Comparison of ENCODE assay signal across 2 cellular contexts in the genomic region with DNA sequence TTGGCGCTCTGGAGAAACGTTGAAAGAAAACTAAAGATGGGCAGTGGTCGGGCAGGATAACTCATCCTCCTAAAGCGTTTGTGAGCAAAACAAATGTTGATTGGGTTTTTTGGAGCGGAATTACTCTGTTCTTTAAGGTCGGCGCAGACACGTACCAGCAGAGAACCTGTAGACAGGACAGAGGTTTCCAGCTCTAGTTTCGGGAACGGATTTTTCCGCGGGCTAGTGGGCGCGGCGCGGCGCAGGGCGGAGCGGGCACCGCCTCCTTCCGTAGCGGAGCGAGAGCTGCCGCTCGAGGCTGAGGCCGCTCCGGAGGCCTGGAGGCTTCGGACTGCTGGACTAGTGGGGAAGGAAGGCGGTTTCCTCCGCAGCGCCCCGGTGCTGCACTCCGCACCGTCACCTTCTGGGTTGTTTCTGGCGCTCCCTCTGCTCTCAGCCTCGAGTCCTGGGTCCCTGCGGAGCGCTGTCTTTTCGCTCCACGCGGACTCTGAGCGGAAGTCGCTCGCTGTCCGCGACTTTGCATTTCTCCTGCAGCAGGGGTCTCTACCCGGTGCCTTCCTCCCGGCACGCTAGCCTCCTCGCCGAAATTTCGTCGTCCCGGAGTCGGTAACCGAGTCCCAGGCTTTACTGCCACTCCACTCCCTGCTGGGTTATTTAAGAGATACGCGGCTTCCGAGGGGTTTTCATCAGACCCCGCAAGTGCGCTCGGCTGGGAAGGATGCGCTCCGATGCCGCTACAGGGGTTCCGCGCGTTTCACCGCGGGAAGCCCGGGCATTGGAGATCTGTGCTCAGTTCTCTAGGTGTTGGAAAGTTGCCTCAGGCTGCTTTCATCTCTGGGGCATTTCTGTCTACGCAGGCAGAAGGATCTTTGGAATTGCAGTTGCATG.
A peak's percentile ranks its signal among the peaks of the same experiment; 100 is the strongest.
TF ChIP-seq lines count a peak whose summit lies in the region.

No MANE protein-coding gene starts in this region.

TF ChIP-seq in A549, 52 proteins besides CTCF, POLR2A, EP300 and RAD21:
- TF ChIP-seq, protein P1, sequence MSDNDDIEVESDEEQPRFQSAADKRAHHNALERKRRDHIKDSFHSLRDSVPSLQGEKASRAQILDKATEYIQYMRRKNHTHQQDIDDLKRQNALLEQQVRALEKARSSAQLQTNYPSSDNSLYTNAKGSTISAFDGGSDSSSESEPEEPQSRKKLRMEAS (IDR thresholded peaks at IDR 0.05), result peak; percentile 36; the same call in 1 of the 2 replicates
- no peak for TF ChIP-seq RCOR1 (IDR thresholded peaks at IDR 0.05; ENCODE audit: low read depth, low read length)
- TF ChIP-seq, protein P2, sequence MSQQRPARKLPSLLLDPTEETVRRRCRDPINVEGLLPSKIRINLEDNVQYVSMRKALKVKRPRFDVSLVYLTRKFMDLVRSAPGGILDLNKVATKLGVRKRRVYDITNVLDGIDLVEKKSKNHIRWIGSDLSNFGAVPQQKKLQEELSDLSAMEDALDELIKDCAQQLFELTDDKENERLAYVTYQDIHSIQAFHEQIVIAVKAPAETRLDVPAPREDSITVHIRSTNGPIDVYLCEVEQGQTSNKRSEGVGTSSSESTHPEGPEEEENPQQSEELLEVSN (IDR thresholded peaks at IDR 0.05; ENCODE audit: borderline replicate concordance, low read depth), result peak; percentile 54; the same call in 1 of the 2 replicates

TF ChIP-seq in K562, 482 proteins besides CTCF, POLR2A, EP300 and RAD21:
- TF ChIP-seq EZH2 (IDR thresholded peaks at IDR 0.05; ENCODE audit: borderline replicate concordance, low read depth, low read length), result peak; percentile 92
- TF ChIP-seq, protein P3, sequence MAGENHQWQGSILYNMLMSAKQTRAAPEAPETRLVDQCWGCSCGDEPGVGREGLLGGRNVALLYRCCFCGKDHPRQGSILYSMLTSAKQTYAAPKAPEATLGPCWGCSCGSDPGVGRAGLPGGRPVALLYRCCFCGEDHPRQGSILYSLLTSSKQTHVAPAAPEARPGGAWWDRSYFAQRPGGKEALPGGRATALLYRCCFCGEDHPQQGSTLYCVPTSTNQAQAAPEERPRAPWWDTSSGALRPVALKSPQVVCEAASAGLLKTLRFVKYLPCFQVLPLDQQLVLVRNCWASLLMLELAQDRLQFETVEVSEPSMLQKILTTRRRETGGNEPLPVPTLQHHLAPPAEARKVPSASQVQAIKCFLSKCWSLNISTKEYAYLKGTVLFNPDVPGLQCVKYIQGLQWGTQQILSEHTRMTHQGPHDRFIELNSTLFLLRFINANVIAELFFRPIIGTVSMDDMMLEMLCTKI (IDR thresholded peaks at IDR 0.05; ENCODE audit: partially characterized antibody), result no peak
- TF ChIP-seq PHF20 (IDR thresholded peaks at IDR 0.05; ENCODE audit: partially characterized antibody), result no peak
- TF ChIP-seq, protein P4, sequence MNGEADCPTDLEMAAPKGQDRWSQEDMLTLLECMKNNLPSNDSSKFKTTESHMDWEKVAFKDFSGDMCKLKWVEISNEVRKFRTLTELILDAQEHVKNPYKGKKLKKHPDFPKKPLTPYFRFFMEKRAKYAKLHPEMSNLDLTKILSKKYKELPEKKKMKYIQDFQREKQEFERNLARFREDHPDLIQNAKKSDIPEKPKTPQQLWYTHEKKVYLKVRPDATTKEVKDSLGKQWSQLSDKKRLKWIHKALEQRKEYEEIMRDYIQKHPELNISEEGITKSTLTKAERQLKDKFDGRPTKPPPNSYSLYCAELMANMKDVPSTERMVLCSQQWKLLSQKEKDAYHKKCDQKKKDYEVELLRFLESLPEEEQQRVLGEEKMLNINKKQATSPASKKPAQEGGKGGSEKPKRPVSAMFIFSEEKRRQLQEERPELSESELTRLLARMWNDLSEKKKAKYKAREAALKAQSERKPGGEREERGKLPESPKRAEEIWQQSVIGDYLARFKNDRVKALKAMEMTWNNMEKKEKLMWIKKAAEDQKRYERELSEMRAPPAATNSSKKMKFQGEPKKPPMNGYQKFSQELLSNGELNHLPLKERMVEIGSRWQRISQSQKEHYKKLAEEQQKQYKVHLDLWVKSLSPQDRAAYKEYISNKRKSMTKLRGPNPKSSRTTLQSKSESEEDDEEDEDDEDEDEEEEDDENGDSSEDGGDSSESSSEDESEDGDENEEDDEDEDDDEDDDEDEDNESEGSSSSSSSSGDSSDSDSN (IDR thresholded peaks at IDR 0.05; ENCODE audit: borderline replicate concordance in 1 of 2, low read depth in 2 of 2, low read length in 2 of 2), result 0 out of 4 replicates have a peak, but pooled peaks of 1 of the 2 experiments have one; percentile 55
